Comparison of ENCODE assay signal across 8 cellular contexts in the genomic region with DNA sequence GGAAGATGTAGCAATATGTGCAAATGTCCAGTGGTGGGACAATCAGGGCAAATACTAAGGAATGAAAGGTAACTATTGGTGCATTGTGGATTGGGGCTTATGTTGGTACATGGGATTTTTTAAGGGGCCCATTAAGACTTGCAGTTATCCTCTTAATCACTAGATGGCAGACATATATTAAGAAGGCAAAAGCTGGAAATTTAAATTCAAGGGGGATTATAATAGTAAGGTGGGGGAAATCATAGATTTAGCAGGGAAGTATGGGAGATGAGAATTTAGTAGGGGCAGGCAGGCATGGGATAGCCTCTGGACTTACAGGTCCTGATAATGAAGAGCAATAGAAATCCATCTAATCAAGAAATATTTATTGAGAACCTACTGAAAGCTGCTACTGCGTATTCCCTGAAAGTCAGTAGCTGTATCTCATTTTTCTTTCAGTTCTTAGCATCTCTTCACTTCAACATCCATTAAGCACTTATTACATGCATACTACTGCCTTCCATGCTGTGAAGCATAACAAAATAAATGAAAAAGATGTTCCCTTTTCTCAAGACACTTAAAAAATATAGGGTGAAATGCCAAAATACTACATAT.
DNase-seq lines count a peak whose midpoint lies in the region; ATAC-seq and TF ChIP-seq lines count a peak whose summit lies in the region.
"Had no signal": no experiment of that assay in that cellular context is flagged by ENCODE, and none has a peak within 500 bp of the region (broad histone marks: within the 10 kb centered on the region; RNA-seq: fewer than 3 reads in every experiment).

No MANE protein-coding gene starts in this region.

- H3K27ac ChIP-seq in naive thymus-derived CD4-positive, alpha-beta T cell (ENCODE audit: low read depth, low read length) = no peak overlapping the region
- H3K27ac ChIP-seq: epithelial cell of prostate had no signal

- H3K4me3 Mint-ChIP-seq in WTC11 = no peak overlapping the region
- no peak overlapping the region for H3K4me3 Mint-ChIP-seq in naive thymus-derived CD4-positive, alpha-beta T cell

- no peaks in the 10 kb centered on the region for H3K27me3 Mint-ChIP-seq in WTC11 (ENCODE audit: low read depth)
- no peaks in the 10 kb centered on the region for H3K27me3 Mint-ChIP-seq in naive thymus-derived CD4-positive, alpha-beta T cell

- TF ChIP-seq CTCF in GM12865 (IDR thresholded peaks at IDR 0.05; ENCODE audit: insufficient read depth, low read depth, low read length, missing control alignments) (peak; percentile 13), WTC11 (IDR thresholded peaks at IDR 0.05) (no peak)

- no peaks in the 10 kb centered on the region for H3K9me3 ChIP-seq in naive thymus-derived CD4-positive, alpha-beta T cell (ENCODE audit: control insufficient read depth in 2 of 3, low read length in 3 of 3)

- POLR2A ChIA-PET in WTC11 (lab: Charles Lee) = no interaction called here
- POLR2A ChIA-PET in naive thymus-derived CD4-positive, alpha-beta T cell (lab: Charles Lee) = no interaction called here

- ATAC-seq in WTC11 (peak; percentile 67), GM21786 (IDR thresholded peaks at IDR 0.05; ENCODE audit: unreplicated experiment) (no peak)
- ATAC-seq in naive thymus-derived CD4-positive, alpha-beta T cell = peak; percentile 41

- no peak overlapping the region for H3K27ac Mint-ChIP-seq in WTC11
- no peak overlapping the region for H3K27ac Mint-ChIP-seq in naive thymus-derived CD4-positive, alpha-beta T cell

- no peaks in the 10 kb centered on the region for H3K4me1 ChIP-seq in naive thymus-derived CD4-positive, alpha-beta T cell (ENCODE audit: control insufficient read depth in 2 of 2, insufficient read depth in 2 of 2, low read length in 2 of 2)

- peaks cover 26% of the 10 kb centered on the region for H3K4me1 Mint-ChIP-seq in WTC11
- H3K4me1 Mint-ChIP-seq in naive thymus-derived CD4-positive, alpha-beta T cell = peaks cover 0 to 5% (median 0%) of the 10 kb centered on the region in 7 donors

- intact Hi-C loops in naive thymus-derived CD4-positive, alpha-beta T cell (cut with micrococcal nuclease) = loop anchor here (1.0 to 10.0 kb wide), 7 partner anchors 191 to 1175 kb away; partner anchors contain the start of gene DENND1B (in 1 of the 2)

- H3K9me3 Mint-ChIP-seq in WTC11 = no peaks in the 10 kb centered on the region
- H3K9me3 Mint-ChIP-seq in naive thymus-derived CD4-positive, alpha-beta T cell = peaks cover 0 to 1% (median 0%) of the 10 kb centered on the region in 11 donors

- H3K36me3 ChIP-seq in naive thymus-derived CD4-positive, alpha-beta T cell (ENCODE audit: control insufficient read depth in 2 of 3, insufficient read depth in 3 of 3, low read length in 3 of 3) = no peaks in the 10 kb centered on the region

- CTCF ChIA-PET in WTC11 (lab: Charles Lee) = interaction anchor here (0.5 to 1.7 kb wide), 21 partner anchors 10 to 409 kb away, joined by 3 to 19 read pairs (median 4); partner anchors contain the start of gene C1orf53
- CTCF ChIA-PET in naive thymus-derived CD4-positive, alpha-beta T cell (lab: Charles Lee) = interaction anchor here (0.6 to 1.5 kb wide), 5 partner anchors 8 to 839 kb away, joined by 3 read pairs; no protein-coding TSS in a partner anchor

- DNase-seq in GM12865 (ENCODE audit: low read depth) (peak; percentile 6), HT-29 (ENCODE audit: low spot score) (peak; percentile 13), WTC11 (ENCODE audit: low spot score) (no peak), NCI-H146 (lab: John Stamatoyannopoulos, UW) (no peak)
- peak in 5 of 9 donors; percentile 4 to 12 (median 5) for DNase-seq in naive thymus-derived CD4-positive, alpha-beta T cell
- DNase-seq in activated CD4-positive, alpha-beta T cell treated with anti-CD3 and anti-CD28 coated beads for 48 hours = no peak

- H3K4me3 ChIP-seq in GM12865 (ENCODE audit: low read depth, low read length) = no peak overlapping the region
- H3K4me3 ChIP-seq in naive thymus-derived CD4-positive, alpha-beta T cell (ENCODE audit: low read length) = no peak overlapping the region

- H3K27me3 ChIP-seq in naive thymus-derived CD4-positive, alpha-beta T cell (ENCODE audit: control insufficient read depth in 2 of 2, insufficient read depth in 2 of 2, low read length in 2 of 2) = no peaks in the 10 kb centered on the region

- H3K36me3 Mint-ChIP-seq in WTC11 = no peaks in the 10 kb centered on the region
- H3K36me3 Mint-ChIP-seq in naive thymus-derived CD4-positive, alpha-beta T cell = peaks cover 0 to 4% (median 0%) of the 10 kb centered on the region in 5 donors

TF ChIP-seq in WTC11, 78 proteins besides CTCF, POLR2A, EP300 and RAD21:
- TF ChIP-seq E2F4 (CRISPR knock-in tag; IDR thresholded peaks at IDR 0.05; ENCODE audit: borderline replicate concordance, low read depth) (no peak), NFE2L1 (CRISPR knock-in tag; IDR thresholded peaks at IDR 0.05) (no peak), MAX (CRISPR knock-in tag; IDR thresholded peaks at IDR 0.05) (no peak), SMAD4 (CRISPR knock-in tag; IDR thresholded peaks at IDR 0.05) (no peak)
- TF ChIP-seq, protein P1, sequence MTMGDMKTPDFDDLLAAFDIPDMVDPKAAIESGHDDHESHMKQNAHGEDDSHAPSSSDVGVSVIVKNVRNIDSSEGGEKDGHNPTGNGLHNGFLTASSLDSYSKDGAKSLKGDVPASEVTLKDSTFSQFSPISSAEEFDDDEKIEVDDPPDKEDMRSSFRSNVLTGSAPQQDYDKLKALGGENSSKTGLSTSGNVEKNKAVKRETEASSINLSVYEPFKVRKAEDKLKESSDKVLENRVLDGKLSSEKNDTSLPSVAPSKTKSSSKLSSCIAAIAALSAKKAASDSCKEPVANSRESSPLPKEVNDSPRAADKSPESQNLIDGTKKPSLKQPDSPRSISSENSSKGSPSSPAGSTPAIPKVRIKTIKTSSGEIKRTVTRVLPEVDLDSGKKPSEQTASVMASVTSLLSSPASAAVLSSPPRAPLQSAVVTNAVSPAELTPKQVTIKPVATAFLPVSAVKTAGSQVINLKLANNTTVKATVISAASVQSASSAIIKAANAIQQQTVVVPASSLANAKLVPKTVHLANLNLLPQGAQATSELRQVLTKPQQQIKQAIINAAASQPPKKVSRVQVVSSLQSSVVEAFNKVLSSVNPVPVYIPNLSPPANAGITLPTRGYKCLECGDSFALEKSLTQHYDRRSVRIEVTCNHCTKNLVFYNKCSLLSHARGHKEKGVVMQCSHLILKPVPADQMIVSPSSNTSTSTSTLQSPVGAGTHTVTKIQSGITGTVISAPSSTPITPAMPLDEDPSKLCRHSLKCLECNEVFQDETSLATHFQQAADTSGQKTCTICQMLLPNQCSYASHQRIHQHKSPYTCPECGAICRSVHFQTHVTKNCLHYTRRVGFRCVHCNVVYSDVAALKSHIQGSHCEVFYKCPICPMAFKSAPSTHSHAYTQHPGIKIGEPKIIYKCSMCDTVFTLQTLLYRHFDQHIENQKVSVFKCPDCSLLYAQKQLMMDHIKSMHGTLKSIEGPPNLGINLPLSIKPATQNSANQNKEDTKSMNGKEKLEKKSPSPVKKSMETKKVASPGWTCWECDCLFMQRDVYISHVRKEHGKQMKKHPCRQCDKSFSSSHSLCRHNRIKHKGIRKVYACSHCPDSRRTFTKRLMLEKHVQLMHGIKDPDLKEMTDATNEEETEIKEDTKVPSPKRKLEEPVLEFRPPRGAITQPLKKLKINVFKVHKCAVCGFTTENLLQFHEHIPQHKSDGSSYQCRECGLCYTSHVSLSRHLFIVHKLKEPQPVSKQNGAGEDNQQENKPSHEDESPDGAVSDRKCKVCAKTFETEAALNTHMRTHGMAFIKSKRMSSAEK (CRISPR knock-in tag; IDR thresholded peaks at IDR 0.05; ENCODE audit: borderline replicate concordance) = no peak
- TF ChIP-seq, protein P2, sequence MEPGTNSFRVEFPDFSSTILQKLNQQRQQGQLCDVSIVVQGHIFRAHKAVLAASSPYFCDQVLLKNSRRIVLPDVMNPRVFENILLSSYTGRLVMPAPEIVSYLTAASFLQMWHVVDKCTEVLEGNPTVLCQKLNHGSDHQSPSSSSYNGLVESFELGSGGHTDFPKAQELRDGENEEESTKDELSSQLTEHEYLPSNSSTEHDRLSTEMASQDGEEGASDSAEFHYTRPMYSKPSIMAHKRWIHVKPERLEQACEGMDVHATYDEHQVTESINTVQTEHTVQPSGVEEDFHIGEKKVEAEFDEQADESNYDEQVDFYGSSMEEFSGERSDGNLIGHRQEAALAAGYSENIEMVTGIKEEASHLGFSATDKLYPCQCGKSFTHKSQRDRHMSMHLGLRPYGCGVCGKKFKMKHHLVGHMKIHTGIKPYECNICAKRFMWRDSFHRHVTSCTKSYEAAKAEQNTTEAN (CRISPR knock-in tag; IDR thresholded peaks at IDR 0.05) = no peak
- TF ChIP-seq, protein P3, sequence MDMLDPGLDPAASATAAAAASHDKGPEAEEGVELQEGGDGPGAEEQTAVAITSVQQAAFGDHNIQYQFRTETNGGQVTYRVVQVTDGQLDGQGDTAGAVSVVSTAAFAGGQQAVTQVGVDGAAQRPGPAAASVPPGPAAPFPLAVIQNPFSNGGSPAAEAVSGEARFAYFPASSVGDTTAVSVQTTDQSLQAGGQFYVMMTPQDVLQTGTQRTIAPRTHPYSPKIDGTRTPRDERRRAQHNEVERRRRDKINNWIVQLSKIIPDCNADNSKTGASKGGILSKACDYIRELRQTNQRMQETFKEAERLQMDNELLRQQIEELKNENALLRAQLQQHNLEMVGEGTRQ (CRISPR knock-in tag; IDR thresholded peaks at IDR 0.05) = no peak

Comparison
In these comparisons a context has a peak if more than half of its experiments do, and no peak if none do; other contexts are left out.
1. DNase-seq: peak in GM12865 (single experiment), HT-29 (single experiment) and naive thymus-derived CD4-positive, alpha-beta T cell (5 of 9); none in WTC11 (single experiment), activated CD4-positive, alpha-beta T cell treated with anti-CD3 and anti-CD28 coated beads for 48 hours (single experiment) and NCI-H146 (single experiment).